In the genomic region with DNA sequence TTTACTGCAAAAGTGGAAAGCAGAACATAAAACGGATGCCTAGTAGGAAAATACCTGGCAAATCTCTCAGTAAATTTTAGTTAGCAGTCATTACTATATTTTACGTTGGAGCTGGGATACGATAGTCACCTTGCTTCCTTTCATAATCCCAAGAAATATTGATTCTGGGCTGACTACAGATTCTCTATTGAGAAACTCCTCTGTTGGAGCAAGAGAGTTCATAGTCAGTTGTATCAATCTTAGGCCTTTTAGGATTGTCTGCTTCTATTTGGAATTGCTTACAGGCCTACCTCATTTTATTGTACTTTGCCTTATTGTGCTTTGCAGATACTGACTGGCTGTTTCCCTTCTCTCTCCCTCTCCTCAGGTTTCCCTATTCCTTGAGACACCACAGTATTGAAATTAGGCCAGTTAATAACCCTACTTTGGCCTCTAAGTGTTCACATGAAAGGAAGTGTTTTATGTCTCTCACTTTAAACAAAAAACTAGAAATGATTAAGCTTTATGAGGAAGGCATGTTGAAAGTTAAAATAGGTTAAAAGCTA, we compare ENCODE assay signal across 28 cellular contexts.
"Had no signal": no experiment of that assay in that cellular context is flagged by ENCODE, and none has a peak within 500 bp of the region (broad histone marks: within the 10 kb centered on the region; RNA-seq: fewer than 3 reads in every experiment).

No MANE protein-coding gene starts in this region.

- H3K36me3 Mint-ChIP-seq: mesothelial cell of epicardium; naive thymus-derived CD4-positive, alpha-beta T cell; natural killer cell treated with Interleukin-12 subunit alpha and Interleukin-12 subunit beta and Interleukin-15 and Interleukin-18, amount 100 ng/mL, for 72 hours; neural progenitor cell; stimulated activated effector memory CD8-positive, alpha-beta T cell treated with anti-CD3 and anti-CD28 coated beads, Interleukin-12 subunit alpha, Interleukin-12 subunit beta, amount 100 ng/mL, for 72 hours had no signal

- H3K4me1 Mint-ChIP-seq: mesothelial cell of epicardium; naive thymus-derived CD4-positive, alpha-beta T cell; neural progenitor cell; stimulated activated effector memory CD8-positive, alpha-beta T cell treated with anti-CD3 and anti-CD28 coated beads, Interleukin-12 subunit alpha, Interleukin-12 subunit beta, amount 100 ng/mL, for 72 hours had no signal

- H3K27me3 ChIP-seq: heart left ventricle, left lung, neural progenitor cell, neutrophil, sigmoid colon, spleen, suprapubic skin, tibial artery, upper lobe of right lung had no signal

- H3K9me3 Mint-ChIP-seq: neural progenitor cell; stimulated activated naive CD8-positive, alpha-beta T cell treated with anti-CD3 and anti-CD28 coated beads, Interleukin-15, Interleukin-2, amounts not matched to agents 100 ng/mL and 50 ng/mL, for 24 hours had no signal

- H3K27ac Mint-ChIP-seq: mesothelial cell of epicardium; naive thymus-derived CD4-positive, alpha-beta T cell; natural killer cell treated with Interleukin-12 subunit alpha and Interleukin-12 subunit beta and Interleukin-15 and Interleukin-18, amount 100 ng/mL, for 72 hours; neural progenitor cell; stimulated activated effector memory CD8-positive, alpha-beta T cell treated with anti-CD3 and anti-CD28 coated beads, Interleukin-12 subunit alpha, Interleukin-12 subunit beta, amount 100 ng/mL, for 72 hours; stimulated activated naive CD8-positive, alpha-beta T cell treated with anti-CD3 and anti-CD28 coated beads, Interleukin-15, Interleukin-2, amounts not matched to agents 100 ng/mL and 50 ng/mL, for 24 hours had no signal

- H2AFZ ChIP-seq: neural progenitor cell had no signal

- H3K27ac ChIP-seq: left lung, neural progenitor cell, neutrophil, prostate gland, sigmoid colon, suprapubic skin, thoracic aorta, tibial artery, upper lobe of right lung had no signal

- DNase-seq: glutamatergic neuron; heart left ventricle; islet precursor cell; left lung; mesendoderm; naive thymus-derived CD4-positive, alpha-beta T cell; occipital lobe; retina; right cardiac atrium; sigmoid colon; small intestine; spleen; stimulated activated CD4-positive, alpha-beta T cell treated with anti-CD3 and anti-CD28 coated beads, Interleukin-4, amount 100 ng/mL, for 24 hours; stimulated activated naive CD4-positive, alpha-beta T cell; tibial artery; trophoblast cell; upper lobe of right lung had no signal

- FAIRE-seq: small intestine, urothelium cell line had no signal

- H3K27me3 Mint-ChIP-seq: natural killer cell treated with Interleukin-12 subunit alpha and Interleukin-12 subunit beta and Interleukin-15 and Interleukin-18, amount 100 ng/mL, for 72 hours; stimulated activated naive CD8-positive, alpha-beta T cell treated with anti-CD3 and anti-CD28 coated beads, Interleukin-15, Interleukin-2, amounts not matched to agents 100 ng/mL and 50 ng/mL, for 24 hours had no signal

- ATAC-seq: heart left ventricle; left lung; naive thymus-derived CD4-positive, alpha-beta T cell; natural killer cell treated with Interleukin-12 subunit alpha and Interleukin-12 subunit beta and Interleukin-15 and Interleukin-18, amount 100 ng/mL, for 72 hours; right cardiac atrium; stimulated activated effector memory CD8-positive, alpha-beta T cell treated with anti-CD3 and anti-CD28 coated beads, Interleukin-12 subunit alpha, Interleukin-12 subunit beta, amount 100 ng/mL, for 72 hours; upper lobe of right lung had no signal

- H3K4me2 ChIP-seq: neural progenitor cell had no signal

- H3K4me3 ChIP-seq: heart left ventricle, left lung, lung, neural progenitor cell, prostate gland, sigmoid colon, spleen, suprapubic skin, thoracic aorta, tibial artery, upper lobe of right lung had no signal

- H3K36me3 ChIP-seq: heart left ventricle, left lung, neural progenitor cell, neutrophil, prostate gland, sigmoid colon, spleen, suprapubic skin, thoracic aorta, tibial artery, upper lobe of right lung had no signal

- H3K4me1 ChIP-seq: left lung, neural progenitor cell, prostate gland, suprapubic skin had no signal

- H3K9me3 ChIP-seq: left lung, neutrophil, prostate gland, spleen, suprapubic skin, thoracic aorta, tibial artery, upper lobe of right lung had no signal

- H3K4me3 Mint-ChIP-seq: mesothelial cell of epicardium; naive thymus-derived CD4-positive, alpha-beta T cell; natural killer cell treated with Interleukin-12 subunit alpha and Interleukin-12 subunit beta and Interleukin-15 and Interleukin-18, amount 100 ng/mL, for 72 hours; neural progenitor cell; stimulated activated effector memory CD8-positive, alpha-beta T cell treated with anti-CD3 and anti-CD28 coated beads, Interleukin-12 subunit alpha, Interleukin-12 subunit beta, amount 100 ng/mL, for 72 hours; stimulated activated naive CD8-positive, alpha-beta T cell treated with anti-CD3 and anti-CD28 coated beads, Interleukin-15, Interleukin-2, amounts not matched to agents 100 ng/mL and 50 ng/mL, for 24 hours had no signal
